12 cellular contexts compared by ENCODE assay signal in genomic region chr19:48913114-48913513, GRCh38. TPM values are rescaled to one million over a fixed set of nuclear protein-coding genes. Genes with fewer than 3 reads are reported as not detected.
DNase-seq lines count a peak whose midpoint lies in the region; ATAC-seq, FAIRE-seq and TF ChIP-seq lines count a peak whose summit lies in the region.
"Had no signal": no experiment of that assay in that cellular context is flagged by ENCODE, and none has a peak within 500 bp of the region (broad histone marks: within the 10 kb centered on the region; RNA-seq: fewer than 3 reads in every experiment).

No MANE protein-coding gene starts in this region.

- H3K4me1 ChIP-seq in CD4-positive, CD25-positive, alpha-beta regulatory T cell (ENCODE audit: control insufficient read depth, insufficient read depth, low read length, poor library complexity, severe bottlenecking), result no peaks in the 10 kb centered on the region
- H3K4me1 ChIP-seq in DND-41 (ENCODE audit: insufficient read depth, low read length) (no peaks in the 10 kb centered on the region), endothelial cell of umbilical vein (ENCODE audit: control insufficient read depth, extremely low read depth, insufficient read depth, low read length) (peaks cover 3% of the 10 kb centered on the region)
- H3K4me1 ChIP-seq: breast epithelium, vagina had no signal

- no peak overlapping the region for H3K4me2 ChIP-seq in DND-41 (ENCODE audit: insufficient read depth, low read length)
- no peak overlapping the region for H3K4me2 ChIP-seq in endothelial cell of umbilical vein (ENCODE audit: insufficient read depth, low read length)

- no peaks in the 10 kb centered on the region for H3K9me3 Mint-ChIP-seq in CD4-positive, CD25-positive, alpha-beta regulatory T cell

- no peak overlapping the region for H3K4me3 Mint-ChIP-seq in CD4-positive, CD25-positive, alpha-beta regulatory T cell

- H3K27ac ChIP-seq in CD4-positive, CD25-positive, alpha-beta regulatory T cell (ENCODE audit: insufficient read depth, low read length, poor library complexity, severe bottlenecking), result no peak overlapping the region
- H3K27ac ChIP-seq in DND-41 (ENCODE audit: low read length) (no peak overlapping the region), endothelial cell of umbilical vein (ENCODE audit: insufficient read depth, low read depth, low read length) (no peak overlapping the region)
- H3K27ac ChIP-seq: breast epithelium, left ventricle myocardium inferior, vagina had no signal

- POLR2A ChIA-PET in endothelial cell of umbilical vein (lab: Charles Lee), result no interaction called here

- H2AFZ ChIP-seq in DND-41 (ENCODE audit: low read depth, low read length) (no peak overlapping the region), endothelial cell of umbilical vein (ENCODE audit: low read depth, low read length) (no peak overlapping the region)

- H3K27me3 ChIP-seq in CD4-positive, CD25-positive, alpha-beta regulatory T cell (ENCODE audit: control insufficient read depth, insufficient read depth, low read length), result no peaks in the 10 kb centered on the region
- H3K27me3 ChIP-seq in DND-41 (ENCODE audit: insufficient read depth, low read length, poor library complexity) (no peaks in the 10 kb centered on the region), endothelial cell of umbilical vein (ENCODE audit: control insufficient read depth in 2 of 2, insufficient read depth in 2 of 2, low read length in 2 of 2) (no peaks in the 10 kb centered on the region)
- H3K27me3 ChIP-seq: breast epithelium, vagina had no signal

- H3K4me1 Mint-ChIP-seq in CD4-positive, CD25-positive, alpha-beta regulatory T cell, result no peaks in the 10 kb centered on the region

- H3K9me1 ChIP-seq in endothelial cell of umbilical vein (replicated peaks; ENCODE audit: control insufficient read depth, extremely low read depth, insufficient read depth, low read length), result no peaks in the 10 kb centered on the region

- CTCF ChIA-PET in endothelial cell of umbilical vein (lab: Charles Lee), result no interaction called here

- dilution Hi-C loops in endothelial cell of umbilical vein (cut with MboI; ENCODE audit: extremely low pct_ligation_motif_present, low sequenced_read_pairs), result no loop called here

- H3K9me3 ChIP-seq in CD4-positive, CD25-positive, alpha-beta regulatory T cell (ENCODE audit: control insufficient read depth in 2 of 2, low read length in 2 of 2), result no peaks in the 10 kb centered on the region
- H3K9me3 ChIP-seq in DND-41 (ENCODE audit: insufficient read depth, low read length, severe bottlenecking) (no peaks in the 10 kb centered on the region), endothelial cell of umbilical vein (replicated peaks; ENCODE audit: control insufficient read depth, insufficient read depth, low read length) (no peaks in the 10 kb centered on the region)
- H3K9me3 ChIP-seq: breast epithelium, left ventricle myocardium inferior, vagina had no signal

- no peak overlapping the region for H3K27ac Mint-ChIP-seq in CD4-positive, CD25-positive, alpha-beta regulatory T cell

- H3K36me3 ChIP-seq in CD4-positive, CD25-positive, alpha-beta regulatory T cell (ENCODE audit: control insufficient read depth, insufficient read depth, low read length), result peaks cover 62% of the 10 kb centered on the region
- H3K36me3 ChIP-seq in DND-41 (ENCODE audit: insufficient read depth, low read length) (peaks cover 72% of the 10 kb centered on the region), endothelial cell of umbilical vein (ENCODE audit: control insufficient read depth in 2 of 2, extremely low read depth in 1 of 2, insufficient read depth in 2 of 2, low read length in 2 of 2) (peaks cover 5 to 27% of the 10 kb centered on the region in 2 experiments)
- H3K36me3 ChIP-seq: breast epithelium had no signal

- no peaks in the 10 kb centered on the region for H3K27me3 Mint-ChIP-seq in CD4-positive, CD25-positive, alpha-beta regulatory T cell

- H3K9ac ChIP-seq in DND-41 (ENCODE audit: low read depth, low read length) (no peak overlapping the region), endothelial cell of umbilical vein (replicated peaks; ENCODE audit: extremely low read depth, insufficient read depth, low read length) (no peak overlapping the region)

- H3K79me2 ChIP-seq in DND-41 (ENCODE audit: insufficient read depth, low read length) (no peaks in the 10 kb centered on the region), endothelial cell of umbilical vein (ENCODE audit: control insufficient read depth, insufficient read depth, low read length) (no peaks in the 10 kb centered on the region)

- ATAC-seq in CD4-positive, CD25-positive, alpha-beta regulatory T cell (ENCODE audit: low read depth in 2 of 2), result peak in 1 of 2 donors; percentile 37
- peak; percentile 75; the same call in 2 of the 3 replicates for ATAC-seq in DND-41 (ENCODE audit: insufficient read depth, low read depth)
- no peak for ATAC-seq in GM18517 (IDR thresholded peaks at IDR 0.05; ENCODE audit: unreplicated experiment)

- H3K36me3 Mint-ChIP-seq in CD4-positive, CD25-positive, alpha-beta regulatory T cell, result peaks cover 24% of the 10 kb centered on the region

- intact Hi-C loops in endothelial cell of umbilical vein (cut with micrococcal nuclease), result no loop called here

- TF ChIP-seq POLR2A in endothelial cell of umbilical vein (IDR thresholded peaks at IDR 0.05; ENCODE audit: low read depth, low read length), result no peak

- BruUV-seq in endothelial cell of umbilical vein (replicated peaks; lab: Mats Ljungman, UMichigan), result no TSS peak

- TF ChIP-seq CTCF in DND-41 (IDR thresholded peaks at IDR 0.05; ENCODE audit: borderline replicate concordance, extremely low read depth, low read length, poor library complexity, severe bottlenecking) (no peak), endothelial cell of umbilical vein (IDR thresholded peaks at IDR 0.05; ENCODE audit: extremely low read depth in 1 of 2, insufficient read depth in 1 of 2, low read depth in 1 of 2, low read length in 2 of 2) (no peak)

- H4K20me1 ChIP-seq in DND-41 (ENCODE audit: insufficient read depth, low read length), result 0 out of 2 replicates have a peak, but pooled peaks cover 5% of the 10 kb centered on the region
- no peaks in the 10 kb centered on the region for H4K20me1 ChIP-seq in endothelial cell of umbilical vein (replicated peaks; ENCODE audit: control insufficient read depth, extremely low read depth, insufficient read depth, low read length)

- peak; percentile 55 for FAIRE-seq in endothelial cell of umbilical vein (lab: Jason Lieb, UNC)
- FAIRE-seq in HTR-8/SVneo (lab: Jason Lieb, UNC), result no peak

- no peak overlapping the region for H3K4me3 ChIP-seq in CD4-positive, CD25-positive, alpha-beta regulatory T cell (ENCODE audit: low read depth, low read length)
- no peak overlapping the region for H3K4me3 ChIP-seq in DND-41 (ENCODE audit: low read depth in 1 of 2, low read length in 2 of 2)
- H3K4me3 ChIP-seq in endothelial cell of umbilical vein (replicated peaks in 1 of 3; ENCODE audit: insufficient read depth in 1 of 3, low read depth in 1 of 3, low read length in 3 of 3), result no peak overlapping the region
- H3K4me3 ChIP-seq: breast epithelium, left ventricle myocardium inferior, vagina had no signal

- DNase-seq in CD4-positive, CD25-positive, alpha-beta regulatory T cell, result peak in 2 of 3 donors; percentile 39 to 42
- peak; percentile 39 for DNase-seq in DND-41
- DNase-seq in NCI-H2196 treated with DMSO at 0.1 percent for 48 hours (lab: John Stamatoyannopoulos, UW; ENCODE audit: unreplicated experiment), result peak; percentile 21
- DNase-seq in endothelial cell of umbilical vein (ENCODE audit: low read depth, low spot score), result no peak
- DNase-seq in activated effector memory CD4-positive, alpha-beta T cell treated with anti-CD3 and anti-CD28 coated beads, Interleukin-2, amount 50 U/mL, for 16 hours, result no peak
- no peak for DNase-seq in HTR-8/SVneo (ENCODE audit: insufficient read length, low spot score)
- DNase-seq: left ventricle myocardium inferior, NCI-H146, Right ventricle myocardium superior had no signal

RNA-seq across cellular contexts. Expression of gene NUCB1, which starts 13.0 kb away (rescaled TPM):
- 133 TPM for total RNA-seq in CD4-positive, CD25-positive, alpha-beta regulatory T cell
- 10 to 100 TPM; 72.8 to 99.3 (median 86.4) TPM for polyA plus RNA-seq in CD4-positive, CD25-positive, alpha-beta regulatory T cell
- 190 and 194 TPM in 2 replicates for total RNA-seq in endothelial cell of umbilical vein
- polyA plus RNA-seq in endothelial cell of umbilical vein, result 231 and 237 TPM in 2 replicates
- 169 and 211 TPM in 2 replicates for polyA plus RNA-seq in endothelial cell of umbilical vein (2011; cell fraction: cytosol; rRNA removed)
- 141 and 158 TPM in 2 replicates for polyA plus RNA-seq in endothelial cell of umbilical vein (2011; cell fraction: nucleus; rRNA removed)
- 138 and 226 TPM in 2 replicates for polyA plus RNA-seq in endothelial cell of umbilical vein (2012)
- 57.5 and 82.7 TPM in 2 replicates for polyA minus RNA-seq in endothelial cell of umbilical vein
- 37.8 TPM for polyA minus RNA-seq in endothelial cell of umbilical vein (2011; cell fraction: cytosol; rRNA and poly(A)+ RNA removed)
- polyA minus RNA-seq in endothelial cell of umbilical vein (2011; cell fraction: nucleus; rRNA and poly(A)+ RNA removed), result 18.1 and 35.4 TPM in 2 replicates

RNA-seq across cellular contexts. Expression of gene TULP2, which starts 14.6 kb away (rescaled TPM):
- total RNA-seq in CD4-positive, CD25-positive, alpha-beta regulatory T cell, result not detected
- polyA plus RNA-seq in CD4-positive, CD25-positive, alpha-beta regulatory T cell, result not detected
- total RNA-seq in endothelial cell of umbilical vein, result not detected in 2 replicates
- 0.08 and 0.18 TPM in 2 replicates for polyA plus RNA-seq in endothelial cell of umbilical vein
- polyA plus RNA-seq in endothelial cell of umbilical vein (2011; cell fraction: cytosol; rRNA removed), result 0.07 and 0.14 TPM in 2 replicates
- polyA plus RNA-seq in endothelial cell of umbilical vein (2011; cell fraction: nucleus; rRNA removed), result 0.10 and 0.18 TPM in 2 replicates
- not detected in 2 replicates for polyA plus RNA-seq in endothelial cell of umbilical vein (2012)
- polyA minus RNA-seq in endothelial cell of umbilical vein, result 0.53 TPM in 1 of 2 replicates, not detected in the other
- not detected for polyA minus RNA-seq in endothelial cell of umbilical vein (2011; cell fraction: cytosol; rRNA and poly(A)+ RNA removed)
- polyA minus RNA-seq in endothelial cell of umbilical vein (2011; cell fraction: nucleus; rRNA and poly(A)+ RNA removed), result not detected in 2 replicates
- total RNA-seq: Right ventricle myocardium superior, vagina had no signal

RNA-seq across cellular contexts. Expression of gene DHDH, which starts 20.4 kb away (rescaled TPM):
- not detected for total RNA-seq in CD4-positive, CD25-positive, alpha-beta regulatory T cell
- 1 to 10 TPM in 2 of 4 donors, under 1 TPM in 2; 0.68 to 2.4 (median 1.1) TPM for polyA plus RNA-seq in CD4-positive, CD25-positive, alpha-beta regulatory T cell
- not detected in 2 replicates for total RNA-seq in endothelial cell of umbilical vein
- not detected in 2 replicates for polyA plus RNA-seq in endothelial cell of umbilical vein
- polyA plus RNA-seq in endothelial cell of umbilical vein (2011; cell fraction: cytosol; rRNA removed), result not detected in 2 replicates
- polyA plus RNA-seq in endothelial cell of umbilical vein (2011; cell fraction: nucleus; rRNA removed), result not detected in 2 replicates
- not detected in 2 replicates for polyA plus RNA-seq in endothelial cell of umbilical vein (2012)
- not detected in 2 replicates for polyA minus RNA-seq in endothelial cell of umbilical vein
- polyA minus RNA-seq in endothelial cell of umbilical vein (2011; cell fraction: cytosol; rRNA and poly(A)+ RNA removed), result not detected
- polyA minus RNA-seq in endothelial cell of umbilical vein (2011; cell fraction: nucleus; rRNA and poly(A)+ RNA removed), result not detected in 2 replicates
- total RNA-seq: left ventricle myocardium inferior, Right ventricle myocardium superior, vagina had no signal

RNA-seq across cellular contexts. Expression of gene PPP1R15A, which starts 40.9 kb away (rescaled TPM):
- 840 TPM for total RNA-seq in CD4-positive, CD25-positive, alpha-beta regulatory T cell
- polyA plus RNA-seq in CD4-positive, CD25-positive, alpha-beta regulatory T cell, result 10 to 100 TPM; 39.1 to 65.6 (median 52.4) TPM
- 67.4 and 73.4 TPM in 2 replicates for total RNA-seq in endothelial cell of umbilical vein
- 34.3 and 42.3 TPM in 2 replicates for polyA plus RNA-seq in endothelial cell of umbilical vein
- 59.0 and 85.4 TPM in 2 replicates for polyA plus RNA-seq in endothelial cell of umbilical vein (2011; cell fraction: cytosol; rRNA removed)
- polyA plus RNA-seq in endothelial cell of umbilical vein (2011; cell fraction: nucleus; rRNA removed), result 129 and 133 TPM in 2 replicates
- 62.9 and 77.9 TPM in 2 replicates for polyA plus RNA-seq in endothelial cell of umbilical vein (2012)
- 29.3 and 36.4 TPM in 2 replicates for polyA minus RNA-seq in endothelial cell of umbilical vein
- polyA minus RNA-seq in endothelial cell of umbilical vein (2011; cell fraction: cytosol; rRNA and poly(A)+ RNA removed), result 16.9 TPM
- 48.8 and 83.7 TPM in 2 replicates for polyA minus RNA-seq in endothelial cell of umbilical vein (2011; cell fraction: nucleus; rRNA and poly(A)+ RNA removed)

RNA-seq across cellular contexts. Expression of gene BAX, which starts 41.6 kb away (rescaled TPM):
- 92.8 TPM for total RNA-seq in CD4-positive, CD25-positive, alpha-beta regulatory T cell
- polyA plus RNA-seq in CD4-positive, CD25-positive, alpha-beta regulatory T cell, result 10 to 100 TPM; 47.9 to 73.1 (median 61.1) TPM
- total RNA-seq in endothelial cell of umbilical vein, result 267 and 295 TPM in 2 replicates
- polyA plus RNA-seq in endothelial cell of umbilical vein, result 283 and 359 TPM in 2 replicates
- 221 and 270 TPM in 2 replicates for polyA plus RNA-seq in endothelial cell of umbilical vein (2011; cell fraction: cytosol; rRNA removed)
- polyA plus RNA-seq in endothelial cell of umbilical vein (2011; cell fraction: nucleus; rRNA removed), result 241 and 245 TPM in 2 replicates
- 414 and 430 TPM in 2 replicates for polyA plus RNA-seq in endothelial cell of umbilical vein (2012)
- 121 and 127 TPM in 2 replicates for polyA minus RNA-seq in endothelial cell of umbilical vein
- 38.0 TPM for polyA minus RNA-seq in endothelial cell of umbilical vein (2011; cell fraction: cytosol; rRNA and poly(A)+ RNA removed)
- polyA minus RNA-seq in endothelial cell of umbilical vein (2011; cell fraction: nucleus; rRNA and poly(A)+ RNA removed), result 77.4 and 104 TPM in 2 replicates

Comparison
In these comparisons a context has a peak if more than half of its experiments do, and no peak if none do; other contexts are left out.
1. DNase-seq: peak in CD4-positive, CD25-positive, alpha-beta regulatory T cell (2 of 3), DND-41 (single experiment) and NCI-H2196 treated with DMSO at 0.1 percent for 48 hours (single experiment); none in endothelial cell of umbilical vein (single experiment), activated effector memory CD4-positive, alpha-beta T cell treated with anti-CD3 and anti-CD28 coated beads, Interleukin-2, amount 50 U/mL, for 16 hours (single experiment) and HTR-8/SVneo (single experiment).